8 cellular contexts compared by ENCODE assay signal in the genomic region with DNA sequence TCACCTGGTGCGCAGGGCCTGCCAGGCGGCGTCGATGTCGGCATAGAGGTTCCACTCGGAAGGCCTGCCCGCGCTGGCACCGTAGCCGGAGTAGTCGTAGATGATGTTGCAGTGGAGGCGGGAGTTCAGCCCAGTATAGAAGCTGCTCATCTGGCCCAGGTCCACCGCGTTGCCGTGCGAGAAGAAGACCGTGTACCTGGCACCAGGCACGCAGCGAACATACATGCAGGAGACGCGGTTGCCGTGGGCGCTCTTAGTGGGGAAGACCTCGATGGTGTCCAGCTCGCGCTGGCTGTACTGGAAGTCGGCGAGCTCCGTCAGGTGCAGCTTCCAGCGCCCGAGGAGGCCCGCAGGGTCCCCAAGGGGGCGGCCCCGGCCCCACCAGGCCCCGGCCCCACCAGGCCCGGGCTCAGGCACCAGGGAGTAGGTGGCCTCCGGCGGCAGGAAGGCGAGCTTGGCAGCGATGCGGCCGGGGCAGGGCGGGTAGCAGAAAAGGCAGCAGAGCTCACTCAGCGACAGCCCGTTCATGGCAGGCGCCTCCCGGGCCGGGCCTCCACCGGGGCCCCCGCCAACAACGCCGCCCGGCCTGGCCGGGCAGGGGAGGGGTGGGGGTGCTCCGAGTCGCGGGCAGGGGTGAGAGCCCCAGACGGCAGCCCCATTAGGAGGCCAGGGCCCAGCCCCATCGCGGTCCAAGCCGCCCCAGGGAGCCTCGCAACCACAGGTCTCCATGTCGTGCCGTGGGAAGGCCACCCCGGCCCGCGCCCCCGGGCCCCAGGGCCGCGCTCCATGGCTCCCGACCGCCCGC.
DNase-seq lines count a peak whose midpoint lies in the region; ATAC-seq and TF ChIP-seq lines count a peak whose summit lies in the region.
"Not testable (repeated sequence)": the region's sequence is repeated elsewhere in the genome, so short reads cannot be mapped to it uniquely, and the experiment has no call there.

No MANE protein-coding gene starts in this region.

- TF ChIP-seq POLR2A in upper lobe of left lung (IDR thresholded peaks at IDR 0.05): not testable (repeated sequence)

- in situ Hi-C loops in mammary epithelial cell (cut with MboI; ENCODE audit: low sequenced_read_pairs in 2 of 2): not testable (repeated sequence)

- H3K9me3 Mint-ChIP-seq in CD4-positive, alpha-beta T cell; activated naive CD4-positive, alpha-beta T cell treated with anti-CD3 and anti-CD28 coated beads, Interleukin-2, amount 50 U/mL, for 24 hours; natural killer cell: not testable (repeated sequence)

- peak overlapping the region; percentile 30 for H3K4me3 Mint-ChIP-seq in CD4-positive, alpha-beta T cell
- peak overlapping the region; percentile 36 for H3K4me3 Mint-ChIP-seq in activated naive CD4-positive, alpha-beta T cell treated with anti-CD3 and anti-CD28 coated beads, Interleukin-2, amount 50 U/mL, for 24 hours
- peak overlapping the region; percentile 31 for H3K4me3 Mint-ChIP-seq in natural killer cell

- not testable (repeated sequence) for H3K4me1 Mint-ChIP-seq in CD4-positive, alpha-beta T cell (ENCODE audit: low read depth); activated naive CD4-positive, alpha-beta T cell treated with anti-CD3 and anti-CD28 coated beads, Interleukin-2, amount 50 U/mL, for 24 hours; natural killer cell

- BruUV-seq in mammary epithelial cell (replicated peaks; lab: Mats Ljungman, UMichigan): not testable (repeated sequence)

- not testable (repeated sequence) for H3K36me3 Mint-ChIP-seq in CD4-positive, alpha-beta T cell (ENCODE audit: low read depth); activated naive CD4-positive, alpha-beta T cell treated with anti-CD3 and anti-CD28 coated beads, Interleukin-2, amount 50 U/mL, for 24 hours; natural killer cell

- ATAC-seq in CD4-positive, alpha-beta T cell (ENCODE audit: poor library complexity); natural killer cell; sciatic nerve; upper lobe of left lung (ENCODE audit: low FRiP score in 2 of 2): not testable (repeated sequence)

- not testable (repeated sequence) for H3K4me3 ChIP-seq in mammary epithelial cell (replicated peaks in 1 of 3; ENCODE audit: insufficient read depth in 1 of 3, low read depth in 2 of 3, low read length in 3 of 3)
- H3K4me3 ChIP-seq in left ventricle myocardium inferior (peak overlapping the region; percentile 50), upper lobe of left lung (peak overlapping the region in 3 of 4 donors; percentile 13 to 23 (median 23))

- H3K4me1 ChIP-seq in mammary epithelial cell (ENCODE audit: insufficient read depth, low read length); left ventricle myocardium inferior; upper lobe of left lung: not testable (repeated sequence)

- H3K4me2 ChIP-seq in mammary epithelial cell (ENCODE audit: insufficient read depth, low read depth, low read length): not testable (repeated sequence)

- H3K9me3 ChIP-seq in CD4-positive, alpha-beta T cell (ENCODE audit: control insufficient read depth, low read length); mammary epithelial cell (replicated peaks; ENCODE audit: insufficient read depth, low read length); left ventricle myocardium inferior (replicated peaks); upper lobe of left lung: not testable (repeated sequence)

- H3K27ac ChIP-seq in CD4-positive, alpha-beta T cell (ENCODE audit: low read depth, low read length); mammary epithelial cell (ENCODE audit: insufficient read depth, low read depth, low read length); left ventricle myocardium inferior (replicated peaks); upper lobe of left lung: not testable (repeated sequence)

- H3K79me2 ChIP-seq in mammary epithelial cell (ENCODE audit: insufficient read depth, low read length): not testable (repeated sequence)

- not testable (repeated sequence) for H3K36me3 ChIP-seq in mammary epithelial cell (ENCODE audit: insufficient read depth, low read length); left ventricle myocardium inferior; upper lobe of left lung

- H3K27ac Mint-ChIP-seq in CD4-positive, alpha-beta T cell; activated naive CD4-positive, alpha-beta T cell treated with anti-CD3 and anti-CD28 coated beads, Interleukin-2, amount 50 U/mL, for 24 hours; natural killer cell: not testable (repeated sequence)

- not testable (repeated sequence) for H3K9ac ChIP-seq in mammary epithelial cell (ENCODE audit: insufficient read depth, low read length)

- H2AFZ ChIP-seq in mammary epithelial cell (ENCODE audit: low read depth, low read length): peak overlapping the region; percentile 44

- not testable (repeated sequence) for TF ChIP-seq CTCF in CD4-positive, alpha-beta T cell (IDR thresholded peaks at IDR 0.05); mammary epithelial cell (conservative IDR thresholded peaks at IDR 0.05 in 1 of 2, IDR thresholded peaks at IDR 0.05 in 1 of 2; ENCODE audit: extremely low read depth in 1 of 2, insufficient read depth in 1 of 2, low read depth in 1 of 2, low read length in 2 of 2); left ventricle myocardium inferior (IDR thresholded peaks at IDR 0.05; ENCODE audit: borderline replicate concordance); natural killer cell (IDR thresholded peaks at IDR 0.05); upper lobe of left lung (IDR thresholded peaks at IDR 0.05)

- H4K20me1 ChIP-seq in mammary epithelial cell (ENCODE audit: insufficient read depth, low read length): not testable (repeated sequence)

- CTCF ChIA-PET in CD4-positive, alpha-beta T cell (lab: Charles Lee); mammary epithelial cell (lab: Charles Lee; ENCODE audit: low non-redundant PET): not testable (repeated sequence)

- dilution Hi-C loops in mammary epithelial cell (cut with HindIII; ENCODE audit: low sequenced_read_pairs): not testable (repeated sequence)

- peaks cover 30% of the 10 kb centered on the region for H3K27me3 Mint-ChIP-seq in CD4-positive, alpha-beta T cell
- peaks cover 11% of the 10 kb centered on the region for H3K27me3 Mint-ChIP-seq in activated naive CD4-positive, alpha-beta T cell treated with anti-CD3 and anti-CD28 coated beads, Interleukin-2, amount 50 U/mL, for 24 hours
- peaks cover 17 to 21% of the 10 kb centered on the region in 2 donors for H3K27me3 Mint-ChIP-seq in natural killer cell (ENCODE audit: low read depth in 2 of 2)

- DNase-seq in CD4-positive, alpha-beta T cell; mammary epithelial cell; left ventricle myocardium inferior; natural killer cell: not testable (repeated sequence)
- DNase-seq in NCI-H146 (lab: John Stamatoyannopoulos, UW) (peak; percentile 52), sciatic nerve (ENCODE audit: low spot score) (peak; percentile 47), upper lobe of left lung (peak in 1 of 2 donors; percentile 84)

- H3K27me3 ChIP-seq in CD4-positive, alpha-beta T cell (ENCODE audit: control insufficient read depth, insufficient read depth, low read length); mammary epithelial cell (ENCODE audit: insufficient read depth, low read length); upper lobe of left lung: not testable (repeated sequence)
- peaks cover 44% of the 10 kb centered on the region for H3K27me3 ChIP-seq in left ventricle myocardium inferior (ENCODE audit: low read depth)

- POLR2A ChIA-PET in CD4-positive, alpha-beta T cell (lab: Charles Lee): interaction anchor here (1.0 kb wide), 1 partner anchor 32 kb away, joined by 5 read pairs; no protein-coding TSS in a partner anchor

- not testable (repeated sequence) for TF ChIP-seq EP300 in upper lobe of left lung (IDR thresholded peaks at IDR 0.05)

- 73% methylated on average over 13 of the region's 73 CpGs for WGBS in mammary epithelial cell (ENCODE audit: low coverage, missing lambda C conversion rate)
- WGBS in upper lobe of left lung, 2 donors: 62 to 89% methylated on average over 24 to 48 of the region's 73 CpGs

- intact Hi-C loops in CD4-positive, alpha-beta T cell (cut with DNase I, micrococcal nuclease); mammary epithelial cell (cut with micrococcal nuclease); left ventricle myocardium inferior (cut with micrococcal nuclease); natural killer cell (cut with micrococcal nuclease); sciatic nerve (cut with DNase I): not testable (repeated sequence)
